In genomic region chr3:168249048-168249538, GRCh38 we compare ENCODE assay signal across 8 cellular contexts.
DNase-seq lines count a peak whose midpoint lies in the region; ATAC-seq lines count a peak whose summit lies in the region.

No MANE protein-coding gene starts in this region.

- peak overlapping the region; percentile 66 for H3K4me3 Mint-ChIP-seq in activated CD8-positive, alpha-beta T cell treated with anti-CD3 and anti-CD28 coated beads, Interleukin-2, amount 10 ng/mL, durations not matched to agents 7 days and 5 days
- H3K4me3 Mint-ChIP-seq in CD4-positive, alpha-beta memory T cell: peak overlapping the region in 3 of 8 donors; percentile 18 to 53 (median 30)

- H3K9me3 ChIP-seq in CD4-positive, alpha-beta memory T cell (ENCODE audit: control insufficient read depth in 1 of 2, low read length in 2 of 2): no peaks in the 10 kb centered on the region

- peak overlapping the region; percentile 33 to 52 (median 41) for H3K4me3 ChIP-seq in skin epidermis
- no peak overlapping the region for H3K4me3 ChIP-seq in CD4-positive, alpha-beta memory T cell (ENCODE audit: low read length in 2 of 2)

- ATAC-seq in GM18502 (IDR thresholded peaks at IDR 0.05; ENCODE audit: poor library complexity, unreplicated experiment) (peak; percentile 9), HG03196 (IDR thresholded peaks at IDR 0.05; ENCODE audit: unreplicated experiment) (peak; percentile 6)
- no peak for ATAC-seq in activated CD8-positive, alpha-beta T cell treated with anti-CD3 and anti-CD28 coated beads, Interleukin-2, amount 10 ng/mL, durations not matched to agents 7 days and 5 days

- DNase-seq in A172 (ENCODE audit: low spot score): peak; percentile 25
- DNase-seq in activated CD8-positive, alpha-beta T cell treated with anti-CD3 and anti-CD28 coated beads, Interleukin-2, amount 10 ng/mL, durations not matched to agents 7 days and 5 days: no peak
- peak; percentile 6 for DNase-seq in hepatic stellate cell (ENCODE audit: low spot score)
- DNase-seq in G401 (ENCODE audit: low spot score): no peak
- no peak for DNase-seq in CD4-positive, alpha-beta memory T cell

- H3K27ac ChIP-seq in skin epidermis: peak overlapping the region in 3 of 21 experiments; percentile 0 to 46 (median 36)
- no peak overlapping the region for H3K27ac ChIP-seq in CD4-positive, alpha-beta memory T cell (ENCODE audit: low read depth, low read length)

- H3K4me1 Mint-ChIP-seq in activated CD8-positive, alpha-beta T cell treated with anti-CD3 and anti-CD28 coated beads, Interleukin-2, amount 10 ng/mL, durations not matched to agents 7 days and 5 days (ENCODE audit: low read depth): peaks cover 16% of the 10 kb centered on the region
- H3K4me1 Mint-ChIP-seq in CD4-positive, alpha-beta memory T cell: peaks cover 4 to 13% (median 6%) of the 10 kb centered on the region in 4 donors

- in situ Hi-C loops in G401 (cut with HindIII; ENCODE audit: low sequenced_read_pairs): no loop called here

- CTCF ChIA-PET in activated CD8-positive, alpha-beta T cell treated with anti-CD3 and anti-CD28 coated beads, Interleukin-2, amount 10 ng/mL, durations not matched to agents 7 days and 5 days (lab: Charles Lee): no interaction called here
- CTCF ChIA-PET in CD4-positive, alpha-beta memory T cell (lab: Charles Lee; ENCODE audit: partially characterized antibody): no interaction called here

- no peaks in the 10 kb centered on the region for H3K4me1 ChIP-seq in CD4-positive, alpha-beta memory T cell (ENCODE audit: insufficient read depth, low read length)

- H3K27ac Mint-ChIP-seq in activated CD8-positive, alpha-beta T cell treated with anti-CD3 and anti-CD28 coated beads, Interleukin-2, amount 10 ng/mL, durations not matched to agents 7 days and 5 days: no peak overlapping the region
- no peak overlapping the region for H3K27ac Mint-ChIP-seq in CD4-positive, alpha-beta memory T cell

- peaks cover 47% of the 10 kb centered on the region for H3K27me3 Mint-ChIP-seq in activated CD8-positive, alpha-beta T cell treated with anti-CD3 and anti-CD28 coated beads, Interleukin-2, amount 10 ng/mL, durations not matched to agents 7 days and 5 days (ENCODE audit: low read depth)
- H3K27me3 Mint-ChIP-seq in CD4-positive, alpha-beta memory T cell: peaks cover 22 to 26% of the 10 kb centered on the region in 2 donors

- POLR2A ChIA-PET in activated CD8-positive, alpha-beta T cell treated with anti-CD3 and anti-CD28 coated beads, Interleukin-2, amount 10 ng/mL, durations not matched to agents 7 days and 5 days (lab: Charles Lee): no interaction called here
- POLR2A ChIA-PET in CD4-positive, alpha-beta memory T cell (lab: Charles Lee; ENCODE audit: partially characterized antibody): no interaction called here

- no peaks in the 10 kb centered on the region for H3K36me3 ChIP-seq in CD4-positive, alpha-beta memory T cell (ENCODE audit: insufficient read depth, low read length)

- H3K27me3 ChIP-seq in CD4-positive, alpha-beta memory T cell (ENCODE audit: insufficient read depth, low read length): no peaks in the 10 kb centered on the region

- no peaks in the 10 kb centered on the region for H3K9me3 Mint-ChIP-seq in activated CD8-positive, alpha-beta T cell treated with anti-CD3 and anti-CD28 coated beads, Interleukin-2, amount 10 ng/mL, durations not matched to agents 7 days and 5 days (ENCODE audit: insufficient read depth)
- peaks cover 0 to 7% (median 2%) of the 10 kb centered on the region in 8 donors for H3K9me3 Mint-ChIP-seq in CD4-positive, alpha-beta memory T cell

- intact Hi-C loops in CD4-positive, alpha-beta memory T cell (cut with micrococcal nuclease): no loop called here

- no peaks in the 10 kb centered on the region for H3K36me3 Mint-ChIP-seq in activated CD8-positive, alpha-beta T cell treated with anti-CD3 and anti-CD28 coated beads, Interleukin-2, amount 10 ng/mL, durations not matched to agents 7 days and 5 days (ENCODE audit: low read depth)
- no peaks in the 10 kb centered on the region for H3K36me3 Mint-ChIP-seq in CD4-positive, alpha-beta memory T cell

Comparison
In these comparisons a context has a peak if more than half of its experiments do, and no peak if none do; other contexts are left out.
1. DNase-seq: peak in A172 (single experiment) and hepatic stellate cell (single experiment); none in activated CD8-positive, alpha-beta T cell treated with anti-CD3 and anti-CD28 coated beads, Interleukin-2, amount 10 ng/mL, durations not matched to agents 7 days and 5 days (single experiment), G401 (single experiment) and CD4-positive, alpha-beta memory T cell (0 of 5).
2. H3K4me3 ChIP-seq: peak in skin epidermis (7 of 7); none in CD4-positive, alpha-beta memory T cell (0 of 2).